8 cellular contexts compared by ENCODE assay signal in the genomic region with DNA sequence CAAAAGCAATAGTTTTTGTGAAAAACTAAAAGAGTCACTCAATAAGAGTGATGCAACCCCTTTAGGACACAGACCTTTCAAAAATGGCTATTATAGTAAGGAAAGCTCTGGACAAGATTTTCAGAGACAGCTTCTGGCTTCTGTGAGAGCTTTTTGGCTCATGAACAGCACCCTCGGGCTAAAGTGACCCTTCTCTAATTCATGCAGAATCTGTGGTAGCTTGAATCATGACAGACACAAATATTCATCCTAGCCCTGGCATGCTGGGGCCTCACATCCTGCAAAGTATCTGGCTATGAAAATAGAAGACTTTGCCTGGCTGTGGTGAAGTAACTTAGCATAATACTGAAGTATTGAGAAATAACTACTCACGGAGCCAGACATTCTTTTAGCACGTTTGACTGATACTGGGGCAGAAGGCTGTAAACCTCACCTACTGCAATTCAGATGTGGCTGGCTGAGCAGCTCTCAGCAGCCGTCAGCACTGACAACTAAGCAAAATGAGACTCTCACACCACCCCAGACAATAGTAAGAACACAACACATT.
A peak's percentile ranks its signal among the peaks of the same experiment; 100 is the strongest.
DNase-seq lines count a peak whose midpoint lies in the region; ATAC-seq and TF ChIP-seq lines count a peak whose summit lies in the region.

No MANE protein-coding gene starts in this region.

- no peaks in the 10 kb centered on the region for H3K27me3 ChIP-seq in heart left ventricle
- H3K27me3 ChIP-seq in stomach: no peaks in the 10 kb centered on the region

- no peak overlapping the region for H3K4me3 ChIP-seq in heart left ventricle
- no peak overlapping the region for H3K4me3 ChIP-seq in stomach

- TF ChIP-seq CTCF in heart left ventricle (IDR thresholded peaks at IDR 0.05) (no peak), stomach (IDR thresholded peaks at IDR 0.05) (no peak)

- TF ChIP-seq POLR2A in heart left ventricle (IDR thresholded peaks at IDR 0.05) (no peak), stomach (IDR thresholded peaks at IDR 0.05) (no peak)

- WGBS in heart left ventricle, 4 donors: 21 to 38% (median 28%) methylated on average over 4 of the region's 4 CpGs
- WGBS in stomach, 5 donors: 16 to 39% (median 20%) methylated on average over 3 to 4 of the region's 4 CpGs

- no peaks in the 10 kb centered on the region for H3K36me3 ChIP-seq in heart left ventricle
- H3K36me3 ChIP-seq in stomach: no peaks in the 10 kb centered on the region

- DNase-seq in heart left ventricle (peak in 2 of 5 donors; percentile 29), stomach (no peak), superior temporal gyrus (ENCODE audit: extremely low spot score) (no peak), midbrain (lab: John Stamatoyannopoulos, UW) (no peak), GM19238 (ENCODE audit: insufficient read length, low spot score) (no peak)

- H3K9me3 ChIP-seq in heart left ventricle (no peaks in the 10 kb centered on the region), stomach (no peaks in the 10 kb centered on the region)

- intact Hi-C loops in heart left ventricle (cut with DNase I) (no loop called here), stomach (cut with DNase I; ENCODE audit: low total_unique reads) (no loop called here)

- peak overlapping the region; percentile 82 for H3K27ac ChIP-seq in angular gyrus (ENCODE audit: low read depth, low read length)
- peak overlapping the region; percentile 30 to 89 (median 76) for H3K27ac ChIP-seq in heart left ventricle
- peak overlapping the region in 4 of 5 donors; percentile 49 to 70 (median 59) for H3K27ac ChIP-seq in stomach

- no peak for TF ChIP-seq EP300 in stomach (IDR thresholded peaks at IDR 0.05)

- peaks cover 3 to 38% (median 19%) of the 10 kb centered on the region in 12 donors for H3K4me1 ChIP-seq in heart left ventricle
- H3K4me1 ChIP-seq in stomach: peaks cover 7 to 22% (median 17%) of the 10 kb centered on the region in 4 donors

- ATAC-seq in HG02610 (IDR thresholded peaks at IDR 0.05; ENCODE audit: unreplicated experiment) (peak; percentile 38), heart left ventricle (peak; percentile 71 to 89 (median 80)), GM21786 (IDR thresholded peaks at IDR 0.05; ENCODE audit: unreplicated experiment) (no peak)
